In the genomic region with DNA sequence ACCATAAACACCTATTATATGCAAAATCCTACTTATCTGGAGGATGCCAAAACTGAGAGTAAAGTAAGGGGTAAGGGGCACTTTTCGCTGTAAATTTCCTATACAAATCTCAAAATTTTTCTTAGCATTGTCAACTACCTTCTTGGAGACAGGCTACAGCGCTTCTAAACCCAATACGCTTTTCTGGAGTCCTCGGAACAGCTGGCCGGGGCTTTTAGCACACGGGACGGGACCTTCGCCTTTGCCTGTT, we compare ENCODE assay signal across 12 cellular contexts. TPM values are rescaled to one million over a fixed set of nuclear protein-coding genes. Genes with fewer than 3 reads are reported as not detected.
DNase-seq lines count a peak whose midpoint lies in the region; ATAC-seq and TF ChIP-seq lines count a peak whose summit lies in the region.
"Had no signal": no experiment of that assay in that cellular context is flagged by ENCODE, and none has a peak within 500 bp of the region (broad histone marks: within the 10 kb centered on the region; RNA-seq: fewer than 3 reads in every experiment).

No MANE protein-coding gene starts in this region.

- H3K36me3 ChIP-seq in ascending aorta, result no peaks in the 10 kb centered on the region
- no peaks in the 10 kb centered on the region for H3K36me3 ChIP-seq in right atrium auricular region

- TF ChIP-seq CTCF in ascending aorta (IDR thresholded peaks at IDR 0.05) (no peak), right atrium auricular region (IDR thresholded peaks at IDR 0.05) (no peak)

- H3K27me3 ChIP-seq in ascending aorta, result no peaks in the 10 kb centered on the region
- peaks cover 5 to 13% of the 10 kb centered on the region in 2 donors for H3K27me3 ChIP-seq in right atrium auricular region

- H3K9me3 ChIP-seq in ascending aorta (no peaks in the 10 kb centered on the region), right atrium auricular region (no peaks in the 10 kb centered on the region)

- ATAC-seq in GM21619 (IDR thresholded peaks at IDR 0.05; ENCODE audit: unreplicated experiment) (no peak), HG03108 (IDR thresholded peaks at IDR 0.05; ENCODE audit: unreplicated experiment) (no peak)
- ATAC-seq: HCT116 had no signal

- H3K27ac ChIP-seq in ascending aorta (peak overlapping the region; percentile 54 to 80), right atrium auricular region (no peak overlapping the region)

- DNase-seq in DMS114 treated with DMSO at 0.1 percent for 48 hours (lab: John Stamatoyannopoulos, UW; ENCODE audit: unreplicated experiment), result peak; percentile 52
- no peak for DNase-seq in ascending aorta (ENCODE audit: low spot score in 2 of 2)
- DNase-seq in right atrium auricular region (ENCODE audit: low spot score), result no peak
- no peak for DNase-seq in skeletal muscle cell (ENCODE audit: low read depth)
- no peak for DNase-seq in GM19240 (ENCODE audit: insufficient read length, low spot score)
- no peak for DNase-seq in middle frontal gyrus (ENCODE audit: extremely low spot score, low spot score)
- DNase-seq: activated CD8-positive, alpha-beta memory T cell treated with anti-CD3 and anti-CD28 coated beads for 24 hours; small intestine had no signal

- H3K4me3 ChIP-seq in ascending aorta (peak overlapping the region; percentile 69 to 74), right atrium auricular region (peak overlapping the region; percentile 33 to 42), skeletal muscle cell (ENCODE audit: low read depth, low read length) (peak overlapping the region; percentile 54)

- H3K4me1 ChIP-seq in ascending aorta (peaks cover 3 to 8% of the 10 kb centered on the region in 2 donors), right atrium auricular region (peaks cover 0 to 16% of the 10 kb centered on the region in 2 donors)

- intact Hi-C loops in ascending aorta (cut with DNase I), result loop anchor here (5.0 kb wide), 4 partner anchors 130 to 1165 kb away; a partner anchor contains a TSS

RNA-seq across cellular contexts. Expression of a gene that starts 10.4 kb away (rescaled TPM):
- total RNA-seq in ascending aorta (2.0 TPM), right atrium auricular region (1 to 10 TPM; 1.9 to 6.2 TPM)

RNA-seq across cellular contexts. Expression of a gene that starts 38.2 kb away (rescaled TPM):
- total RNA-seq in ascending aorta (not detected), right atrium auricular region (not detected)
- total RNA-seq: bronchial epithelial cell had no signal

Comparison
In these comparisons a context has a peak if more than half of its experiments do, and no peak if none do; other contexts are left out.
1. H3K27ac ChIP-seq: peak in ascending aorta (2 of 2); none in right atrium auricular region (0 of 2).
2. Peak in every context shown above with its lines, with median percentiles within 50 percentile points of each other: H3K4me3 ChIP-seq.